26 cellular contexts compared by ENCODE assay signal in genomic region chr15:35311607-35312006, GRCh38.
"Had no signal": no experiment of that assay in that cellular context is flagged by ENCODE, and none has a peak within 500 bp of the region (broad histone marks: within the 10 kb centered on the region; RNA-seq: fewer than 3 reads in every experiment).

No MANE protein-coding gene starts in this region.

- ATAC-seq: left cardiac atrium; left lung; lower lobe of right lung; natural killer cell; stimulated activated memory B cell treated with anti-CD40 and anti-IgM and Interleukin-4, amounts not matched to agents 10 μg/mL and 1 μg/mL and 100 μg/mL, for 72 hours; stimulated activated naive CD8-positive, alpha-beta T cell treated with anti-CD3 and anti-CD28 coated beads, Interleukin-15, amount 100 ng/mL, for 72 hours had no signal

- H3K4me2 ChIP-seq: smooth muscle cell had no signal

- H3K4me1 Mint-ChIP-seq: naive B cell; natural killer cell; stimulated activated memory B cell treated with anti-CD40 and anti-IgM and Interleukin-4, amounts not matched to agents 10 μg/mL and 1 μg/mL and 100 μg/mL, for 72 hours; stimulated activated naive CD8-positive, alpha-beta T cell treated with anti-CD3 and anti-CD28 coated beads, Interleukin-15, amount 100 ng/mL, for 72 hours had no signal

- H3K36me3 Mint-ChIP-seq: naive B cell, natural killer cell, type B pancreatic cell had no signal

- FAIRE-seq: keratinocyte had no signal

- H3K9me3 ChIP-seq: left lung, lower lobe of right lung, ovary, right atrium auricular region, right lobe of liver, tibial nerve, uterus had no signal

- H3K27me3 ChIP-seq: left lung, ovary, right atrium auricular region, right lobe of liver, tibial nerve, uterus had no signal

- H3K27ac Mint-ChIP-seq: natural killer cell; progenitor cell of endocrine pancreas; stimulated activated memory B cell treated with anti-CD40 and anti-IgM and Interleukin-4, amounts not matched to agents 10 μg/mL and 1 μg/mL and 100 μg/mL, for 72 hours; type B pancreatic cell had no signal

- H3K4me3 Mint-ChIP-seq: naive B cell; natural killer cell; stimulated activated memory B cell treated with anti-CD40 and anti-IgM and Interleukin-4, amounts not matched to agents 10 μg/mL and 1 μg/mL and 100 μg/mL, for 72 hours; stimulated activated naive CD8-positive, alpha-beta T cell treated with anti-CD3 and anti-CD28 coated beads, Interleukin-15, amount 100 ng/mL, for 72 hours; type B pancreatic cell had no signal

- H3K4me3 ChIP-seq: left lung, lower lobe of right lung, ovary, right atrium auricular region, right lobe of liver, smooth muscle cell, tibial nerve, uterus had no signal

- H3K27me3 Mint-ChIP-seq: naive B cell; progenitor cell of endocrine pancreas; stimulated activated memory B cell treated with anti-CD40 and anti-IgM and Interleukin-4, amounts not matched to agents 10 μg/mL and 1 μg/mL and 100 μg/mL, for 72 hours; stimulated activated naive CD8-positive, alpha-beta T cell treated with anti-CD3 and anti-CD28 coated beads, Interleukin-15, amount 100 ng/mL, for 72 hours; type B pancreatic cell had no signal

- DNase-seq: hippocampal formation; kidney glomerular epithelial cell; left cardiac atrium; left lung; lower lobe of right lung; mammary epithelial cell; mesenchymal stem cell; naive B cell; natural killer cell; ovary; right lobe of liver; stimulated activated CD4-positive, alpha-beta T cell treated with anti-CD3 and anti-CD28 coated beads, Interleukin-1b, Interleukin-23, amount 100 ng/mL, for 48 hours; stimulated activated CD4-positive, alpha-beta T cell treated with anti-CD3 and anti-CD28 coated beads, Interleukin-2, amount 100 ng/mL, for 48 hours; stimulated activated CD4-positive, alpha-beta T cell treated with anti-CD3 and anti-CD28 coated beads, Interleukin-4, amount 100 ng/mL, for 4 hours; stimulated activated CD8-positive, alpha-beta memory T cell treated with anti-CD3 and anti-CD28 coated beads, Interleukin-4, amount 100 ng/mL, for 48 hours; stimulated activated naive CD4-positive, alpha-beta T cell treated with Interleukin-2 at 50 U/mL for 16 hours; stimulated activated naive CD8-positive, alpha-beta T cell treated with anti-CD3 and anti-CD28 coated beads, Interleukin-15, amount 100 ng/mL, for 72 hours; substantia nigra had no signal

- H3K36me3 ChIP-seq: left lung, lower lobe of right lung, ovary, right atrium auricular region, right lobe of liver, tibial nerve, uterus had no signal

- H3K27ac ChIP-seq: left lung, lower lobe of right lung, ovary, right atrium auricular region, tibial nerve had no signal
